ENCODE assay signal across 8 cellular contexts in the genomic region with DNA sequence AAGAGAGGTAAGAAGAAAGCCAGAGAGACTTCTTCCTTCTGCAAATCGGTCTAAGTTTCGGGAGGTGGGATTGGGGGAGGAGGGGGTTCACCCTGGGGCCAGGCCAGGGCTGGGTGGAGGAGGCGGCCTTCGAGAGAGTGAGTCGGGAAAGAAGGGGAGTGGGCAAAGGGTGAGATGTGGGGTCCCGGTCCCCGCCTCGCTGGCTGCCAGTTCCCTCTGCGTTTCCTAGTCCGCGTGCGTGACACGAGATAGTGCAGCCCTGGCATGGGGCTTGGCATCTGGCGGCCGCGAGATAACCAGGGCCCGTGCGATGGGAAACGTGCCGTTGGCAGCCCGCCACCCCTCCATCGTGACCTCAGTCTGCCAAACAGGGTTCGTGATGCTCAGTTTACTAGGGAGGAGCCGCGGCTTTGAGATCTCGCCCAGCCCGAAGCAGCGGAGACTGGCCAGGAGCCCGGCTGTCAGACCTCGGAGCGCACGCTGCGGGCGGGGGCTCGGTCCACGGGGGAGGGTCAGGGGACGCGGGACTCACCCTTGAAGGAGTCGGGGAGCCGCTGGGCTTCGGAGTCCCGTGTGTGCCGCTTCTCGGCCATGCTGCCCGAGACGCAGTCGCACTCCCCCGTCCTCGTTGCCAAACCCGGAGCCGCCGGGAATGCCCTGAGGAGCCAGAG. TPM values are rescaled to one million over a fixed set of nuclear protein-coding genes. Genes with fewer than 3 reads are reported as not detected.
DNase-seq lines count a peak whose midpoint lies in the region; ATAC-seq and TF ChIP-seq lines count a peak whose summit lies in the region.

A gene with protein sequence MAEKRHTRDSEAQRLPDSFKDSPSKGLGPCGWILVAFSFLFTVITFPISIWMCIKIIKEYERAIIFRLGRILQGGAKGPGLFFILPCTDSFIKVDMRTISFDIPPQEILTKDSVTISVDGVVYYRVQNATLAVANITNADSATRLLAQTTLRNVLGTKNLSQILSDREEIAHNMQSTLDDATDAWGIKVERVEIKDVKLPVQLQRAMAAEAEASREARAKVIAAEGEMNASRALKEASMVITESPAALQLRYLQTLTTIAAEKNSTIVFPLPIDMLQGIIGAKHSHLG (minus strand): TSS at position 656 of the 671 bp plus-strand sequence. CDS start 63 bp downstream, at position 593.

- H3K4me1 Mint-ChIP-seq in CD4-positive, CD25-positive, alpha-beta regulatory T cell = peaks cover 11 to 58% (median 33%) of the 10 kb centered on the region in 4 donors
- peaks cover 46% of the 10 kb centered on the region for H3K4me1 Mint-ChIP-seq in brain

- no peaks in the 10 kb centered on the region for H4K20me1 ChIP-seq in SK-N-SH (ENCODE audit: insufficient read depth)

- no peaks in the 10 kb centered on the region for H3K9me3 ChIP-seq in CD4-positive, CD25-positive, alpha-beta regulatory T cell (ENCODE audit: control insufficient read depth in 2 of 2, low read length in 2 of 2)
- H3K9me3 ChIP-seq in SK-N-SH = no peaks in the 10 kb centered on the region
- H3K9me3 ChIP-seq in iPS-20b (ENCODE audit: insufficient read depth, low read depth, low read length) = no peaks in the 10 kb centered on the region

- peaks cover 9% of the 10 kb centered on the region for H3K27me3 Mint-ChIP-seq in CD4-positive, CD25-positive, alpha-beta regulatory T cell
- H3K27me3 Mint-ChIP-seq in brain = peaks cover 25% of the 10 kb centered on the region

- H3K36me3 Mint-ChIP-seq in CD4-positive, CD25-positive, alpha-beta regulatory T cell = no peaks in the 10 kb centered on the region
- H3K36me3 Mint-ChIP-seq in brain = no peaks in the 10 kb centered on the region

- H3K27ac ChIP-seq in CD4-positive, CD25-positive, alpha-beta regulatory T cell (ENCODE audit: insufficient read depth, low read length, poor library complexity, severe bottlenecking) = peak within 1 kb of the TSS; percentile 76
- H3K27ac ChIP-seq in SK-N-SH (ENCODE audit: low read depth in 2 of 2, low read length in 1 of 2) = peak within 1 kb of the TSS; percentile 64 to 75
- H3K27ac ChIP-seq in iPS-20b (ENCODE audit: low read length) = no peak within 1 kb of the TSS

- peaks cover 28% of the 10 kb centered on the region for H3F3A ChIP-seq in SK-N-SH (replicated peaks; ENCODE audit: insufficient read depth)

- no peak for TF ChIP-seq RAD21 in SK-N-SH (IDR thresholded peaks at IDR 0.05; ENCODE audit: low read length)

- peak within 1 kb of the TSS; percentile 86 for H3K4me3 ChIP-seq in CD4-positive, CD25-positive, alpha-beta regulatory T cell (ENCODE audit: low read depth, low read length)
- peak within 1 kb of the TSS; percentile 57 to 64 for H3K4me3 ChIP-seq in SK-N-SH (ENCODE audit: low read depth in 2 of 2, low read length in 1 of 2)
- H3K4me3 ChIP-seq in iPS-20b (ENCODE audit: low read length) = peak within 1 kb of the TSS; percentile 70

- WGBS in SK-N-SH (ENCODE audit: low lambda C conversion rate) = 12% methylated on average over 26 of the region's 52 CpGs

- H3K9me3 Mint-ChIP-seq in CD4-positive, CD25-positive, alpha-beta regulatory T cell = peaks cover 0 to 2% (median 0%) of the 10 kb centered on the region in 7 donors
- H3K9me3 Mint-ChIP-seq in brain = peaks cover 0 to 7% (median 0%) of the 10 kb centered on the region in 5 experiments

- peak in 1 of 3 donors; percentile 63 for DNase-seq in CD4-positive, CD25-positive, alpha-beta regulatory T cell
- DNase-seq in SK-N-SH (peak; percentile 78), NCI-H2171 (lab: John Stamatoyannopoulos, UW) (no peak)
- peak; percentile 66 for DNase-seq in stimulated activated CD4-positive, alpha-beta T cell treated with anti-CD3 and anti-CD28 coated beads, Interleukin-1b, Interleukin-23, amount 100 ng/mL, for 48 hours

- H3K9me2 ChIP-seq in SK-N-SH = no peaks in the 10 kb centered on the region

- no peaks in the 10 kb centered on the region for H3K27me3 ChIP-seq in CD4-positive, CD25-positive, alpha-beta regulatory T cell (ENCODE audit: control insufficient read depth, insufficient read depth, low read length)
- H3K27me3 ChIP-seq in SK-N-SH (ENCODE audit: insufficient read depth) (no peaks in the 10 kb centered on the region), iPS-20b (ENCODE audit: insufficient read depth, low read length) (peaks cover 15% of the 10 kb centered on the region; the same call in 1 of the 2 replicates)

- TF ChIP-seq CTCF in SK-N-SH (IDR thresholded peaks at IDR 0.05) (no peak), brain (conservative IDR thresholded peaks at IDR 0.05) (no peak)

- CTCF ChIA-PET in SK-N-SH (lab: Yijun Ruan, JAX) = interaction anchor here (1.0 to 1.4 kb wide), 2 partner anchors 31 to 50 kb away, joined by 3 to 11 read pairs; no protein-coding TSS in a partner anchor

- TF ChIP-seq POLR2A in GM19099 (IDR thresholded peaks at IDR 0.05; ENCODE audit: extremely low read depth, insufficient read length, low read depth) = peak; percentile 73

- H3K4me3 Mint-ChIP-seq in CD4-positive, CD25-positive, alpha-beta regulatory T cell = peak within 1 kb of the TSS; percentile 91 to 95 (median 93)
- peak within 1 kb of the TSS; percentile 81 to 87 (median 84) for H3K4me3 Mint-ChIP-seq in brain

- peak within 1 kb of the TSS; percentile 69 for H2AFZ ChIP-seq in SK-N-SH (ENCODE audit: low read depth)

- ATAC-seq in CD4-positive, CD25-positive, alpha-beta regulatory T cell (ENCODE audit: low read depth in 2 of 2) = peak; percentile 40 to 42
- ATAC-seq in HG03342 (IDR thresholded peaks at IDR 0.05; ENCODE audit: unreplicated experiment) = peak; percentile 45

- H3K79me2 ChIP-seq in SK-N-SH (ENCODE audit: insufficient read depth) = peaks cover 48% of the 10 kb centered on the region

- peak within 1 kb of the TSS; percentile 85 for H3K4me2 ChIP-seq in SK-N-SH

- peak within 1 kb of the TSS; percentile 95 to 99 (median 97) for H3K27ac Mint-ChIP-seq in CD4-positive, CD25-positive, alpha-beta regulatory T cell
- peak within 1 kb of the TSS in 4 of 5 experiments; percentile 41 to 82 (median 71) for H3K27ac Mint-ChIP-seq in brain

- no peaks in the 10 kb centered on the region for H3K36me3 ChIP-seq in CD4-positive, CD25-positive, alpha-beta regulatory T cell (ENCODE audit: control insufficient read depth, insufficient read depth, low read length)
- no peaks in the 10 kb centered on the region for H3K36me3 ChIP-seq in SK-N-SH (replicated peaks in 1 of 2; ENCODE audit: control insufficient read depth in 1 of 2, insufficient read depth in 2 of 2, low read length in 1 of 2)
- no peaks in the 10 kb centered on the region; the same call in 1 of the 2 replicates for H3K36me3 ChIP-seq in iPS-20b (ENCODE audit: insufficient read depth, low read depth, low read length)

- H3K9ac ChIP-seq in SK-N-SH = peak within 1 kb of the TSS; percentile 71
- peak within 1 kb of the TSS; percentile 67; the same call in 1 of the 2 replicates for H3K9ac ChIP-seq in iPS-20b (ENCODE audit: low read depth, low read length)

- peaks cover 25% of the 10 kb centered on the region for H3K4me1 ChIP-seq in CD4-positive, CD25-positive, alpha-beta regulatory T cell (ENCODE audit: control insufficient read depth, insufficient read depth, low read length, poor library complexity, severe bottlenecking)
- H3K4me1 ChIP-seq in SK-N-SH (ENCODE audit: control insufficient read depth in 1 of 2, insufficient read depth in 2 of 2, low read depth in 1 of 2, low read length in 1 of 2) (peaks cover 38 to 46% of the 10 kb centered on the region in 2 experiments), iPS-20b (ENCODE audit: insufficient read depth, low read length) (peaks cover 14% of the 10 kb centered on the region)

- TF ChIP-seq EP300 in SK-N-SH (IDR thresholded peaks at IDR 0.05; ENCODE audit: borderline replicate concordance in 1 of 2, low read depth in 1 of 2, low read length in 1 of 2) = no peak

- POLR2A ChIA-PET in SK-N-SH (lab: Yijun Ruan, JAX) = no interaction called here

TF ChIP-seq in SK-N-SH, 30 proteins besides CTCF, POLR2A, EP300 and RAD21 (continues in another document):
- TF ChIP-seq RCOR1 (IDR thresholded peaks at IDR 0.05; ENCODE audit: low read length) (no peak), GABPA (IDR thresholded peaks at IDR 0.05; ENCODE audit: low read depth) (no peak; the same call in 1 of the 2 replicates), TAF1 (IDR thresholded peaks at IDR 0.05; ENCODE audit: borderline replicate concordance, low read depth, low read length) (0 out of 2 replicates have a peak, but pooled peaks have one; percentile 10), GATA2 (CRISPR knock-in tag; IDR thresholded peaks at IDR 0.05) (peak; percentile 46; the same call in 1 of the 2 replicates), FOXJ3 (CRISPR knock-in tag; IDR thresholded peaks at IDR 0.05) (no peak), FOSL2 (IDR thresholded peaks at IDR 0.05; ENCODE audit: borderline replicate concordance, low read depth) (no peak), YY1 (IDR thresholded peaks at IDR 0.05; ENCODE audit: low read depth) (no peak)
- TF ChIP-seq, protein P1, sequence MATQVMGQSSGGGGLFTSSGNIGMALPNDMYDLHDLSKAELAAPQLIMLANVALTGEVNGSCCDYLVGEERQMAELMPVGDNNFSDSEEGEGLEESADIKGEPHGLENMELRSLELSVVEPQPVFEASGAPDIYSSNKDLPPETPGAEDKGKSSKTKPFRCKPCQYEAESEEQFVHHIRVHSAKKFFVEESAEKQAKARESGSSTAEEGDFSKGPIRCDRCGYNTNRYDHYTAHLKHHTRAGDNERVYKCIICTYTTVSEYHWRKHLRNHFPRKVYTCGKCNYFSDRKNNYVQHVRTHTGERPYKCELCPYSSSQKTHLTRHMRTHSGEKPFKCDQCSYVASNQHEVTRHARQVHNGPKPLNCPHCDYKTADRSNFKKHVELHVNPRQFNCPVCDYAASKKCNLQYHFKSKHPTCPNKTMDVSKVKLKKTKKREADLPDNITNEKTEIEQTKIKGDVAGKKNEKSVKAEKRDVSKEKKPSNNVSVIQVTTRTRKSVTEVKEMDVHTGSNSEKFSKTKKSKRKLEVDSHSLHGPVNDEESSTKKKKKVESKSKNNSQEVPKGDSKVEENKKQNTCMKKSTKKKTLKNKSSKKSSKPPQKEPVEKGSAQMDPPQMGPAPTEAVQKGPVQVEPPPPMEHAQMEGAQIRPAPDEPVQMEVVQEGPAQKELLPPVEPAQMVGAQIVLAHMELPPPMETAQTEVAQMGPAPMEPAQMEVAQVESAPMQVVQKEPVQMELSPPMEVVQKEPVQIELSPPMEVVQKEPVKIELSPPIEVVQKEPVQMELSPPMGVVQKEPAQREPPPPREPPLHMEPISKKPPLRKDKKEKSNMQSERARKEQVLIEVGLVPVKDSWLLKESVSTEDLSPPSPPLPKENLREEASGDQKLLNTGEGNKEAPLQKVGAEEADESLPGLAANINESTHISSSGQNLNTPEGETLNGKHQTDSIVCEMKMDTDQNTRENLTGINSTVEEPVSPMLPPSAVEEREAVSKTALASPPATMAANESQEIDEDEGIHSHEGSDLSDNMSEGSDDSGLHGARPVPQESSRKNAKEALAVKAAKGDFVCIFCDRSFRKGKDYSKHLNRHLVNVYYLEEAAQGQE (IDR thresholded peaks at IDR 0.05; ENCODE audit: low read depth, low read length) = no peak

RNA-seq across cellular contexts. Expression of the gene that starts here (rescaled TPM):
- 29.9 TPM for total RNA-seq in CD4-positive, CD25-positive, alpha-beta regulatory T cell
- polyA plus RNA-seq in CD4-positive, CD25-positive, alpha-beta regulatory T cell = 10 to 100 TPM; 22.3 to 25.1 (median 23.5) TPM
- polyA plus RNA-seq in SK-N-SH (2012; rRNA removed) (40.5 and 49.7 TPM in 2 replicates), brain (ENCODE audit: insufficient read depth, low read depth, low replicate concordance) (78.8 TPM)
- 55.2 and 55.7 TPM in 2 replicates for polyA plus RNA-seq in SK-N-SH (2012; cell fraction: cytosol; rRNA removed)
- polyA plus RNA-seq in SK-N-SH (2012; cell fraction: nucleus; rRNA removed) = 11.9 and 21.8 TPM in 2 replicates
